3 cellular contexts compared by ENCODE assay signal in genomic region chr9:110029815-110030480, GRCh38.
TF ChIP-seq lines count a peak whose summit lies in the region.

No MANE protein-coding gene starts in this region.

TF ChIP-seq in SK-N-SH, 30 proteins besides CTCF, POLR2A, EP300 and RAD21 (continued from another document):
- no peak for TF ChIP-seq ZBTB33 (IDR thresholded peaks at IDR 0.05; ENCODE audit: borderline replicate concordance, low read depth)
- TF ChIP-seq USF1 (IDR thresholded peaks at IDR 0.05; ENCODE audit: borderline replicate concordance, low read depth), result no peak
- no peak for TF ChIP-seq EZH2phosphoT487 (IDR thresholded peaks at IDR 0.05; ENCODE audit: borderline replicate concordance, low read depth)
- TF ChIP-seq FOSL2 (IDR thresholded peaks at IDR 0.05; ENCODE audit: borderline replicate concordance, low read depth), result no peak
- TF ChIP-seq RXRA (IDR thresholded peaks at IDR 0.05; ENCODE audit: borderline replicate concordance, low read depth), result no peak
- no peak for TF ChIP-seq SIN3A (IDR thresholded peaks at IDR 0.05; ENCODE audit: borderline replicate concordance, low read depth, low read length)

TF ChIP-seq in SK-N-SH treated with all-trans-retinoic acid at 6 μM for 48 hours, 23 proteins besides CTCF, POLR2A, EP300 and RAD21 (continued from another document):
- TF ChIP-seq CSDC2 (CRISPR knock-in tag; IDR thresholded peaks at IDR 0.05) (no peak), TCF4 (CRISPR knock-in tag; IDR thresholded peaks at IDR 0.05; ENCODE audit: borderline replicate concordance) (no peak), ZNF70 (CRISPR knock-in tag; IDR thresholded peaks at IDR 0.05) (no peak), TSHZ2 (CRISPR knock-in tag; IDR thresholded peaks at IDR 0.05) (no peak), RARB (CRISPR knock-in tag; IDR thresholded peaks at IDR 0.05) (no peak), CREB5 (CRISPR knock-in tag; IDR thresholded peaks at IDR 0.05; ENCODE audit: low read depth) (no peak), ZC3H10 (CRISPR knock-in tag; IDR thresholded peaks at IDR 0.05) (no peak), ZFP30 (CRISPR knock-in tag; IDR thresholded peaks at IDR 0.05) (no peak), POU6F1 (CRISPR knock-in tag; IDR thresholded peaks at IDR 0.05; ENCODE audit: borderline replicate concordance, low read depth) (no peak), BACH2 (CRISPR knock-in tag; IDR thresholded peaks at IDR 0.05; ENCODE audit: borderline replicate concordance) (no peak)
TF ChIP-seq in SK-N-SH treated with all-trans-retinoic acid at 6 μM for 48 hours: peak in this region for 0.

TF ChIP-seq in WTC11, 78 proteins besides CTCF, POLR2A, EP300 and RAD21 (continued from another document):
- TF ChIP-seq ZNF532 (CRISPR knock-in tag; IDR thresholded peaks at IDR 0.05; ENCODE audit: borderline replicate concordance), result no peak
